ENCODE assay signal across 16 cellular contexts in genomic region chr7:120760050-120760449, GRCh38.
DNase-seq lines count a peak whose midpoint lies in the region; ATAC-seq and TF ChIP-seq lines count a peak whose summit lies in the region.
"Had no signal": no experiment of that assay in that cellular context is flagged by ENCODE, and none has a peak within 500 bp of the region (broad histone marks: within the 10 kb centered on the region; RNA-seq: fewer than 3 reads in every experiment).

No MANE protein-coding gene starts in this region.

- ATAC-seq in GM18868 (IDR thresholded peaks at IDR 0.05; ENCODE audit: unreplicated experiment) (peak; percentile 97), GM21619 (IDR thresholded peaks at IDR 0.05; ENCODE audit: unreplicated experiment) (peak; percentile 89), HG03064 (IDR thresholded peaks at IDR 0.05; ENCODE audit: low read depth, unreplicated experiment) (peak; percentile 70)
- no peak for ATAC-seq in stimulated activated naive CD8-positive, alpha-beta T cell treated with anti-CD3 and anti-CD28 coated beads, Interleukin-15, Interleukin-2, amounts not matched to agents 100 U/mL and 50 U/mL, for 24 hours
- ATAC-seq: gastrocnemius medialis; stimulated activated naive CD8-positive, alpha-beta T cell treated with anti-CD3 and anti-CD28 coated beads, Interleukin-15, amount 100 ng/mL, for 72 hours had no signal

- no peak overlapping the region for H3K4me2 ChIP-seq in neural progenitor cell

- H3F3A ChIP-seq in neural progenitor cell (ENCODE audit: low read depth), result no peaks in the 10 kb centered on the region

- no peaks in the 10 kb centered on the region for H3K9me3 Mint-ChIP-seq in neural progenitor cell
- H3K9me3 Mint-ChIP-seq: activated B cell treated with CpG ODN at 0.5 μM for 24 hours; memory B cell; stimulated activated naive CD8-positive, alpha-beta T cell treated with anti-CD3 and anti-CD28 coated beads, Interleukin-15, amount 100 ng/mL, for 72 hours had no signal

- TF ChIP-seq CTCF in neural progenitor cell (IDR thresholded peaks at IDR 0.05), result no peak

- peak overlapping the region; percentile 29 for H2AFZ ChIP-seq in neural progenitor cell (replicated peaks)

- intact Hi-C loops in cardiac septum (cut with DNase I), result no loop called here

- H3K9me3 ChIP-seq in neural progenitor cell (ENCODE audit: low read depth), result no peaks in the 10 kb centered on the region
- H3K9me3 ChIP-seq: gastrocnemius medialis, Peyer's patch had no signal

- no peaks in the 10 kb centered on the region for H3K4me1 Mint-ChIP-seq in neural progenitor cell
- H3K4me1 Mint-ChIP-seq: activated B cell treated with CpG ODN at 0.5 μM for 24 hours; memory B cell; stimulated activated naive CD8-positive, alpha-beta T cell treated with anti-CD3 and anti-CD28 coated beads, Interleukin-15, amount 100 ng/mL, for 72 hours had no signal

- H3K36me3 ChIP-seq in neural progenitor cell, result no peaks in the 10 kb centered on the region
- H3K36me3 ChIP-seq: gastrocnemius medialis, Peyer's patch had no signal

- no peak overlapping the region for H3K9ac ChIP-seq in neural progenitor cell

- no peaks in the 10 kb centered on the region for H3K27me3 ChIP-seq in neural progenitor cell
- H3K27me3 ChIP-seq: gastrocnemius medialis, Peyer's patch had no signal

- peaks cover 2% of the 10 kb centered on the region for H3K27me3 Mint-ChIP-seq in neural progenitor cell (ENCODE audit: insufficient read depth, low read depth)
- H3K27me3 Mint-ChIP-seq: activated B cell treated with CpG ODN at 0.5 μM for 24 hours, memory B cell had no signal

- H4K20me1 ChIP-seq in neural progenitor cell (ENCODE audit: low read depth), result no peaks in the 10 kb centered on the region

- no peak overlapping the region for H3K27ac ChIP-seq in neural progenitor cell
- H3K27ac ChIP-seq: gastrocnemius medialis, Peyer's patch had no signal

- H3K79me2 ChIP-seq in neural progenitor cell (ENCODE audit: low read depth), result no peaks in the 10 kb centered on the region

- H3K4me3 Mint-ChIP-seq in neural progenitor cell, result no peak overlapping the region
- H3K4me3 Mint-ChIP-seq: activated B cell treated with CpG ODN at 0.5 μM for 24 hours; memory B cell; stimulated activated naive CD8-positive, alpha-beta T cell treated with anti-CD3 and anti-CD28 coated beads, Interleukin-15, amount 100 ng/mL, for 72 hours had no signal

- H3K4me3 ChIP-seq in neural progenitor cell, result no peak overlapping the region
- H3K4me3 ChIP-seq: gastrocnemius medialis, Peyer's patch had no signal

- DNase-seq in neural progenitor cell (ENCODE audit: low spot score) (no peak), cardiac septum (ENCODE audit: low spot score) (no peak), SHP77 treated with DMSO at 0.1 percent for 48 hours (lab: John Stamatoyannopoulos, UW) (no peak)
- DNase-seq in stimulated activated naive CD8-positive, alpha-beta T cell treated with anti-CD3 and anti-CD28 coated beads, Interleukin-15, Interleukin-2, amounts not matched to agents 100 U/mL and 50 U/mL, for 24 hours, result no peak
- DNase-seq: activated B cell treated with CpG ODN at 0.5 μM for 24 hours; C1 segment of cervical spinal cord; gastrocnemius medialis; NCI-H1694 treated with DMSO at 0.1 percent for 48 hours; NCI-H526 treated with DMSO at 0.1 percent for 48 hours; Peyer's patch; stimulated activated naive CD8-positive, alpha-beta T cell treated with anti-CD3 and anti-CD28 coated beads, Interleukin-15, amount 100 ng/mL, for 72 hours; SW 1271 had no signal

- no peaks in the 10 kb centered on the region for H3K4me1 ChIP-seq in neural progenitor cell
- H3K4me1 ChIP-seq: gastrocnemius medialis, Peyer's patch had no signal

- no peaks in the 10 kb centered on the region for H3K36me3 Mint-ChIP-seq in neural progenitor cell
- H3K36me3 Mint-ChIP-seq: memory B cell had no signal

- no peak overlapping the region for H3K27ac Mint-ChIP-seq in neural progenitor cell
- H3K27ac Mint-ChIP-seq: activated B cell treated with CpG ODN at 0.5 μM for 24 hours; memory B cell; stimulated activated naive CD8-positive, alpha-beta T cell treated with anti-CD3 and anti-CD28 coated beads, Interleukin-15, amount 100 ng/mL, for 72 hours had no signal
